8 cellular contexts compared by ENCODE assay signal in genomic region chr5:180072556-180072955, GRCh38. TPM values are rescaled to one million over a fixed set of nuclear protein-coding genes. Genes with fewer than 3 reads are reported as not detected.
DNase-seq lines count a peak whose midpoint lies in the region; ATAC-seq and TF ChIP-seq lines count a peak whose summit lies in the region.

No MANE protein-coding gene starts in this region.

- peaks cover 0 to 6% (median 0%) of the 10 kb centered on the region in 11 donors for H3K9me3 ChIP-seq in heart right ventricle
- H3K9me3 ChIP-seq in mononuclear cell (ENCODE audit: low read depth, low read length): no peaks in the 10 kb centered on the region
- no peaks in the 10 kb centered on the region for H3K9me3 ChIP-seq in thymus (ENCODE audit: control insufficient read depth)
- no peaks in the 10 kb centered on the region for H3K9me3 ChIP-seq in OCI-LY7 (ENCODE audit: low read length)

- H3K4me1 ChIP-seq in heart right ventricle: peaks cover 0 to 36% (median 17%) of the 10 kb centered on the region in 9 donors
- peaks cover 44% of the 10 kb centered on the region for H3K4me1 ChIP-seq in mononuclear cell (ENCODE audit: insufficient read depth, low read length)
- peaks cover 6% of the 10 kb centered on the region for H3K4me1 ChIP-seq in thymus (ENCODE audit: control insufficient read depth, insufficient read depth, low read length)
- H3K4me1 ChIP-seq in OCI-LY7 (ENCODE audit: insufficient read depth, low read length, poor library complexity, severe bottlenecking): no peaks in the 10 kb centered on the region

- peaks cover 5% of the 10 kb centered on the region for H3K27me3 Mint-ChIP-seq in activated naive CD8-positive, alpha-beta T cell treated with anti-CD3 and anti-CD28 coated beads, Interleukin-2, amount 50 U/mL, for 24 hours

- peak overlapping the region in 7 of 10 donors; percentile 92 to 99 (median 96) for H3K27ac ChIP-seq in heart right ventricle
- no peak overlapping the region for H3K27ac ChIP-seq in thymus (ENCODE audit: low read depth)
- H3K27ac ChIP-seq in OCI-LY7 (ENCODE audit: low read depth, low read length, poor library complexity, severe bottlenecking): no peak overlapping the region

- H3K4me1 Mint-ChIP-seq in activated naive CD8-positive, alpha-beta T cell treated with anti-CD3 and anti-CD28 coated beads, Interleukin-2, amount 50 U/mL, for 24 hours: peaks cover 25% of the 10 kb centered on the region

- peaks cover 2% of the 10 kb centered on the region for H3K36me3 Mint-ChIP-seq in activated naive CD8-positive, alpha-beta T cell treated with anti-CD3 and anti-CD28 coated beads, Interleukin-2, amount 50 U/mL, for 24 hours (ENCODE audit: low read depth)

- H3K4me3 ChIP-seq in heart right ventricle (peak overlapping the region in 6 of 10 donors; percentile 87 to 100 (median 96)), mononuclear cell (ENCODE audit: low read length) (peak overlapping the region; percentile 72), thymus (ENCODE audit: low read length) (peak overlapping the region; percentile 77), OCI-LY7 (ENCODE audit: low read depth, low read length, poor library complexity, severe bottlenecking) (no peak overlapping the region)

- H3K27ac Mint-ChIP-seq in activated naive CD8-positive, alpha-beta T cell treated with anti-CD3 and anti-CD28 coated beads, Interleukin-2, amount 50 U/mL, for 24 hours: peak overlapping the region; percentile 64

- H2AFZ ChIP-seq in OCI-LY7 (ENCODE audit: low read length): no peak overlapping the region; the same call in 1 of the 2 replicates

- H3K36me3 ChIP-seq in heart right ventricle: no peaks in the 10 kb centered on the region
- H3K36me3 ChIP-seq in thymus (ENCODE audit: control insufficient read depth, insufficient read depth): no peaks in the 10 kb centered on the region
- H3K36me3 ChIP-seq in OCI-LY7 (ENCODE audit: insufficient read depth, low read length): no peaks in the 10 kb centered on the region

- H3K9me2 ChIP-seq in OCI-LY7 (ENCODE audit: insufficient read depth, low read length): no peaks in the 10 kb centered on the region

- H4K20me1 ChIP-seq in OCI-LY7 (ENCODE audit: insufficient read depth, low read length): no peaks in the 10 kb centered on the region

- WGBS in heart right ventricle, 2 donors: 70 to 77% methylated on average over 25 of the region's 25 CpGs
- 81% methylated on average over 25 of the region's 25 CpGs for WGBS in thymus

- intact Hi-C loops in heart right ventricle (cut with DNase I): loop anchor here in 4 of 10 donors (5.0 to 10.0 kb wide), 6 partner anchors 45 to 515 kb away; partner anchors contain the start of gene TBC1D9B (in 2 of the 4)
- intact Hi-C loops in Right ventricle myocardium superior (cut with DNase I): loop anchor here (10.0 kb wide), 1 partner anchor 88 kb away; no protein-coding TSS in a partner anchor
- intact Hi-C loops in OCI-LY7 (cut with micrococcal nuclease; ENCODE audit: unreplicated experiment): no loop called here

- TF ChIP-seq CTCF in heart right ventricle (IDR thresholded peaks at IDR 0.05) (no peak), OCI-LY7 (conservative IDR thresholded peaks at IDR 0.05; ENCODE audit: low read length) (no peak)

- BruUV-seq in OCI-LY7 (replicated peaks; lab: Mats Ljungman, UMichigan): no TSS peak

- DNase-seq in heart right ventricle (no peak), Right ventricle myocardium superior (no peak), UCSD-AML1 (lab: John Stamatoyannopoulos, UW; ENCODE audit: unreplicated experiment) (no peak), OCI-LY7 (ENCODE audit: low spot score) (no peak), NCI-H146 treated with DMSO at 0.1 percent for 48 hours (lab: John Stamatoyannopoulos, UW; ENCODE audit: unreplicated experiment) (no peak)
- no peak for DNase-seq in activated naive CD8-positive, alpha-beta T cell treated with anti-CD3 and anti-CD28 coated beads, Interleukin-2, amount 50 U/mL, for 24 hours

- CTCF ChIA-PET in OCI-LY7 (lab: Charles Lee; ENCODE audit: unreplicated experiment): no interaction called here

- H3K4me3 Mint-ChIP-seq in activated naive CD8-positive, alpha-beta T cell treated with anti-CD3 and anti-CD28 coated beads, Interleukin-2, amount 50 U/mL, for 24 hours: peak overlapping the region; percentile 55

- H3K27me3 ChIP-seq in heart right ventricle (no peaks in the 10 kb centered on the region), mononuclear cell (ENCODE audit: insufficient read depth, low read length) (no peaks in the 10 kb centered on the region), thymus (ENCODE audit: control insufficient read depth, insufficient read depth) (peaks cover 36% of the 10 kb centered on the region)

- ATAC-seq in heart right ventricle: no peak
- ATAC-seq in Right ventricle myocardium superior (ENCODE audit: poor library complexity): no peak
- no peak for ATAC-seq in activated naive CD8-positive, alpha-beta T cell treated with anti-CD3 and anti-CD28 coated beads, Interleukin-2, amount 50 U/mL, for 24 hours

- POLR2A ChIA-PET in OCI-LY7 (lab: Charles Lee): no interaction called here

- H3K9me3 Mint-ChIP-seq in activated naive CD8-positive, alpha-beta T cell treated with anti-CD3 and anti-CD28 coated beads, Interleukin-2, amount 50 U/mL, for 24 hours: peaks cover 3% of the 10 kb centered on the region

- no peaks in the 10 kb centered on the region for H3K79me2 ChIP-seq in OCI-LY7 (ENCODE audit: insufficient read depth, low read depth, low read length)

- H3K4me2 ChIP-seq in OCI-LY7 (ENCODE audit: low read length): no peak overlapping the region

RNA-seq across cellular contexts. Expression of gene RNF130, which starts 1.0 kb away (rescaled TPM):
- total RNA-seq in heart right ventricle (10 to 100 TPM; 25.8 to 55.8 (median 34.5) TPM), Right ventricle myocardium superior (49.8 TPM), mononuclear cell (128 TPM), OCI-LY7 (2022) (not detected in 2 replicates)
- polyA plus RNA-seq in heart right ventricle (10 to 100 TPM; 21.9 to 33.6 TPM), thymus (69.2 TPM)
- total RNA-seq in OCI-LY7 (2014; rRNA removed; shearing (Covaris generic)): 0.08 and 0.16 TPM in 2 replicates

Comparison
In these comparisons a context has a peak if more than half of its experiments do, and no peak if none do; other contexts are left out.
1. H3K27ac ChIP-seq: peak in heart right ventricle (7 of 10); none in thymus (single experiment) and OCI-LY7 (single experiment).
2. RNA of gene RNF130, which starts 1.0 kb away (total RNA-seq): 128 TPM in mononuclear cell (single experiment), 49.8 TPM in Right ventricle myocardium superior (single experiment) and 25.8 to 55.8 TPM in heart right ventricle; 0.08 to 0.16 TPM in OCI-LY7; every median in the first group is over 10 times any median in the second.